8 cellular contexts compared by ENCODE assay signal in the genomic region with DNA sequence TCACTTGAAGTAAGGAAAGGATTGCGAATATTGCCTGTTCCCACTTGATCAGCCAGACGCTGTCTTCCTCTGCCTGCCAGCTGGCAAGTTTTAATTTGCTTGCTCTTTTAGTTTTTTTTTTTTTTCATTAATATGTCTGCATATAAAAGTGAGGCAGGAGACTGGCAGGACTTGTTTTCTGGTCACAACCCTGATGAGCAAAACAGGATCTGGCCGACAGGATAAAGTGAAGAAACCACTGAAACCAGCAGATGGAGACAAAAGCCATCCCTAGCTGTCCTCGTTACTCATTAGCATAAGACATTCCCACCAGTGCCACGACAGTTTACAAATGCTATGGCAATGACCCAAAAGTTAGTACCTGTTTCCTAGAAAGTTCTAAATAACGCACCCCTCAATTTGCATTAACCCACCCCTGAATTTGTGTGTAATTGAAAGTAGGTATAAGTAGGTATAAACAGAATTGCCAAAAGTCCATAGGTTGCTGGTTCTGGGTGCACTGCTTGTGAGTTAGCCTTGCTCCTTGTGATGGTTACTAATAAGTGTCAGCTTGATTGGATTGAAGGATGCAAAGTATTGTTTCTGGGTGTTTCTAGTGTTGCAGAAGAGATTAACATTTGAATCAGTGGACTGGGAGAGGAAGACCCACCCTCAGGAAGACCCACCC.
DNase-seq lines count a peak whose midpoint lies in the region; ATAC-seq and TF ChIP-seq lines count a peak whose summit lies in the region.

No MANE protein-coding gene starts in this region.

- DNase-seq in stimulated activated CD4-positive, alpha-beta T cell treated with anti-CD3 and anti-CD28 coated beads, Interleukin-4, amount 100 ng/mL, for 24 hours: peak; percentile 6
- no peak for DNase-seq in stimulated activated CD4-positive, alpha-beta T cell treated with anti-CD3 and anti-CD28 coated beads, Interleukin-12 subunit alpha, Interleukin-12 subunit beta, amount 100 ng/mL, for 4 hours
- DNase-seq in NCI-H510A (lab: John Stamatoyannopoulos, UW) (peak; percentile 29), cardiac fibroblast (ENCODE audit: low read depth in 2 of 2) (peak; percentile 37 to 65), medulla oblongata (ENCODE audit: extremely low spot score) (peak; percentile 80), HuH-7.5 (ENCODE audit: low spot score) (no peak), AG08396 (ENCODE audit: low spot score) (no peak)

- TF ChIP-seq CTCF in cardiac fibroblast (IDR thresholded peaks at IDR 0.05; ENCODE audit: low read depth, low read length): peak; percentile 54

- H3K4me3 ChIP-seq in cardiac fibroblast (replicated peaks in 1 of 2; ENCODE audit: low read depth in 2 of 2, low read length in 2 of 2): no peak overlapping the region

- ATAC-seq in GM18868 (IDR thresholded peaks at IDR 0.05; ENCODE audit: unreplicated experiment): no peak

Comparison
In these comparisons a context has a peak if more than half of its experiments do, and no peak if none do; other contexts are left out.
1. DNase-seq: peak in stimulated activated CD4-positive, alpha-beta T cell treated with anti-CD3 and anti-CD28 coated beads, Interleukin-4, amount 100 ng/mL, for 24 hours (single experiment), NCI-H510A (single experiment), cardiac fibroblast (2 of 2) and medulla oblongata (single experiment); none in stimulated activated CD4-positive, alpha-beta T cell treated with anti-CD3 and anti-CD28 coated beads, Interleukin-12 subunit alpha, Interleukin-12 subunit beta, amount 100 ng/mL, for 4 hours (single experiment), HuH-7.5 (single experiment) and AG08396 (single experiment).